ENCODE assay signal across 33 cellular contexts in the genomic region with DNA sequence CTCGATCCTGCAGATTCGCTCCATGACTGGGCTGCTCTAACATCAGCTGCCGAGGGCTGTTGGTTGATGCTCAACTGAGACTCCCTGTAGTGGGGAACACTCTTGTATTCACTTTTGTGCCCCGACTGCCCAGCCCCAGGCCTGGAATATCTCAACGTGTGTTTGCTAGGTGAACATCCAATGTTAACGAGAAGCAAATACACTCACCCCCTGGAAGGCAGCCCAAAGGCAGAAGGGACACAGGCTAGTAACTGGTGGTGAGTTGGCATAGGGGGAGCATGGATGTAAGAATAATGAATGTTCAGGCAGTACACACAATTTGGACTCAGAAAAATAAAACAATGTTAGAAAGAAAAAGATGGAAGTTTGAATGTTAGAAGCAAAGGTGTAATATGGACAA.
"Had no signal": no experiment of that assay in that cellular context is flagged by ENCODE, and none has a peak within 500 bp of the region (broad histone marks: within the 10 kb centered on the region; RNA-seq: fewer than 3 reads in every experiment).

No MANE protein-coding gene starts in this region.

- H3K9me3 ChIP-seq: breast epithelium, colonic mucosa, esophagus squamous epithelium had no signal

- H3K36me3 Mint-ChIP-seq: activated naive CD4-positive, alpha-beta T cell treated with anti-CD3 and anti-CD28 coated beads, Interleukin-2, amount 10 ng/mL, durations not matched to agents 7 days and 5 days; activated naive CD8-positive, alpha-beta T cell treated with anti-CD3 and anti-CD28 coated beads, Interleukin-2, amount 10 ng/mL, durations not matched to agents 7 days and 5 days had no signal

- H3K27me3 ChIP-seq: ascending aorta, breast epithelium, cardiac muscle cell, colonic mucosa had no signal

- H3K9me3 Mint-ChIP-seq: activated B cell treated with CpG ODN at 0.5 μM for 24 hours; activated CD8-positive, alpha-beta T cell treated with anti-CD3 and anti-CD28 coated beads for 36 hours; activated naive CD4-positive, alpha-beta T cell treated with anti-CD3 and anti-CD28 coated beads, Interleukin-2, amount 10 ng/mL, durations not matched to agents 7 days and 5 days; activated naive CD4-positive, alpha-beta T cell treated with anti-CD3 and anti-CD28 coated beads, Interleukin-2, amount 50 U/mL, for 72 hours; activated T-cell treated with anti-CD3 and anti-CD28 coated beads, Interleukin-2, amount 50 U/mL, for 24 hours; T-helper 2 cell treated with Interferon-gamma antibody and Interleukin-4, amounts not matched to agents 5 μg/mL and 100 μg/mL, for 36 hours had no signal

- ATAC-seq: activated CD4-positive, CD25-positive, alpha-beta regulatory T cell treated with anti-CD3 and anti-CD28 coated beads, Interleukin-2, amount 50 U/mL, for 24 hours; activated CD8-positive, alpha-beta T cell treated with anti-CD3 and anti-CD28 coated beads for 36 hours; activated naive CD4-positive, alpha-beta T cell treated with anti-CD3 and anti-CD28 coated beads, Interleukin-2, amount 50 U/mL, for 72 hours; activated T-cell treated with anti-CD3 and anti-CD28 coated beads, Interleukin-2, amount 50 U/mL, for 72 hours; gastroesophageal sphincter; T-helper 17 cell had no signal

- DNase-seq: activated B cell treated with CpG ODN at 0.5 μM for 24 hours; activated CD4-positive, alpha-beta T cell treated with anti-CD3 and anti-CD28 coated beads for 48 hours; activated CD4-positive, alpha-beta T cell treated with anti-CD3 and anti-CD28 coated beads, Interleukin-2, amount 50 U/mL, for 1 hour; activated CD4-positive, alpha-beta T cell treated with anti-CD3 and anti-CD28 coated beads, Interleukin-2, amount 50 U/mL, for 48 hours; activated CD8-positive, alpha-beta memory T cell treated with anti-CD3 and anti-CD28 coated beads for 24 hours; activated CD8-positive, alpha-beta memory T cell treated with anti-CD3 and anti-CD28 coated beads, Interleukin-2, amount 50 U/mL, for 4 hours; activated CD8-positive, alpha-beta T cell treated with anti-CD3 and anti-CD28 coated beads for 36 hours; activated gamma-delta T cell; activated naive CD4-positive, alpha-beta T cell; activated naive CD4-positive, alpha-beta T cell treated with anti-CD3 and anti-CD28 coated beads, Interleukin-2, amount 10 ng/mL, durations not matched to agents 7 days and 5 days; activated naive CD8-positive, alpha-beta T cell treated with anti-CD3 and anti-CD28 coated beads, Interleukin-2, amount 10 ng/mL, durations not matched to agents 7 days and 5 days; activated T-cell treated with anti-CD3 and anti-CD28 coated beads for 4 hours; activated T-cell treated with anti-CD3 and anti-CD28 coated beads, Interleukin-2, amount 50 U/mL, for 24 hours; activated T-cell treated with anti-CD3 and anti-CD28 coated beads, Interleukin-2, amount 50 U/mL, for 72 hours; central memory CD4-positive, alpha-beta T cell; cerebellar nuclear complex; colonic mucosa; effector CD8-positive, alpha-beta T cell; esophagus squamous epithelium; foreskin melanocyte; T-helper 1 cell; T-helper 17 cell; T1000; WERI-Rb-1 had no signal

- H3K4me3 Mint-ChIP-seq: activated B cell treated with CpG ODN at 0.5 μM for 24 hours; activated CD8-positive, alpha-beta T cell treated with anti-CD3 and anti-CD28 coated beads for 36 hours; activated naive CD4-positive, alpha-beta T cell treated with anti-CD3 and anti-CD28 coated beads, Interleukin-2, amount 10 ng/mL, durations not matched to agents 7 days and 5 days; activated naive CD8-positive, alpha-beta T cell treated with anti-CD3 and anti-CD28 coated beads, Interleukin-2, amount 10 ng/mL, durations not matched to agents 7 days and 5 days; activated T-cell treated with anti-CD3 and anti-CD28 coated beads, Interleukin-2, amount 50 U/mL, for 24 hours; activated T-cell treated with anti-CD3 and anti-CD28 coated beads, Interleukin-2, amount 50 U/mL, for 72 hours; brain; T-helper 17 cell; T-helper 2 cell treated with Interferon-gamma antibody and Interleukin-4, amounts not matched to agents 5 μg/mL and 100 μg/mL, for 36 hours had no signal

- H3K4me1 Mint-ChIP-seq: activated B cell treated with CpG ODN at 0.5 μM for 24 hours; activated naive CD4-positive, alpha-beta T cell treated with anti-CD3 and anti-CD28 coated beads, Interleukin-2, amount 10 ng/mL, durations not matched to agents 7 days and 5 days; brain; T-helper 17 cell had no signal

- H3K36me3 ChIP-seq: ascending aorta, breast epithelium, cardiac muscle cell, colonic mucosa, esophagus squamous epithelium, gastroesophageal sphincter, WERI-Rb-1 had no signal

- H3K27ac ChIP-seq: ascending aorta, breast epithelium, cardiac muscle cell, epithelial cell of prostate, esophagus squamous epithelium, gastroesophageal sphincter, WERI-Rb-1 had no signal

- H3K4me1 ChIP-seq: ascending aorta, breast epithelium, colonic mucosa, esophagus squamous epithelium, gastroesophageal sphincter had no signal

- H3K27ac Mint-ChIP-seq: activated B cell treated with CpG ODN at 0.5 μM for 24 hours; activated CD8-positive, alpha-beta T cell treated with anti-CD3 and anti-CD28 coated beads for 36 hours; activated naive CD4-positive, alpha-beta T cell treated with anti-CD3 and anti-CD28 coated beads, Interleukin-2, amount 10 ng/mL, durations not matched to agents 7 days and 5 days; activated naive CD4-positive, alpha-beta T cell treated with anti-CD3 and anti-CD28 coated beads, Interleukin-2, amount 50 U/mL, for 72 hours; activated naive CD8-positive, alpha-beta T cell treated with anti-CD3 and anti-CD28 coated beads, Interleukin-2, amount 10 ng/mL, durations not matched to agents 7 days and 5 days; activated T-cell treated with anti-CD3 and anti-CD28 coated beads, Interleukin-2, amount 50 U/mL, for 24 hours; activated T-cell treated with anti-CD3 and anti-CD28 coated beads, Interleukin-2, amount 50 U/mL, for 72 hours; brain; T-helper 17 cell; T-helper 2 cell treated with Interferon-gamma antibody and Interleukin-4, amounts not matched to agents 5 μg/mL and 100 μg/mL, for 36 hours had no signal

- H3K4me3 ChIP-seq: ascending aorta, breast epithelium, cardiac muscle cell, colonic mucosa, esophagus squamous epithelium, gastroesophageal sphincter had no signal

- H3K27me3 Mint-ChIP-seq: brain had no signal
